ENCODE assay signal across 22 cellular contexts in the genomic region with DNA sequence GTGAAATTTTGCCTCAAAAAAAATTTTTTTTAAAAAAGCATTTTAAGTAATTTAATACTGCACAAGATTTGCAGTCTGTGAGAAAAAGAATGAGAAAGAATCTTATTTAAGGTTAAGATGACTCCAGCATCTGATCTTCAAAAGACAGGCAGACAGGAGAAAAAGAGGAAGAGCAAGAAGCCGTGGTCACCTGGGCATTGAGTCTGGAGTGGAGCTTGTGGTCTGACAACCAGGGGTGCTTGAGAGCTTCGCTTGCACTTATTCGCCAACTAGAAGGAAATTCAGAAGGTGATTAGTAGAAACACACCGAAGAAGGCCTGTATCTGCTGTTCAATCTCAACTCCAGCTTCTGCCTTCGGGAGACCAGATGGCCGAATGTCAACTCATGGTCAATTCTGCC.
"Had no signal": no experiment of that assay in that cellular context is flagged by ENCODE, and none has a peak within 500 bp of the region (broad histone marks: within the 10 kb centered on the region; RNA-seq: fewer than 3 reads in every experiment).

No MANE protein-coding gene starts in this region.

- DNase-seq: activated CD4-positive, alpha-beta T cell treated with anti-CD3 and anti-CD28 coated beads for 4 hours; activated CD8-positive, alpha-beta memory T cell treated with anti-CD3 and anti-CD28 coated beads, Interleukin-2, amount 50 U/mL, for 4 hours; activated CD8-positive, alpha-beta T cell treated with anti-CD3 and anti-CD28 coated beads for 36 hours; activated gamma-delta T cell treated with Interleukin-2 at 50 U/mL for 16 hours; activated naive CD4-positive, alpha-beta T cell treated with anti-CD3 and anti-CD28 coated beads, Interleukin-2, amount 10 ng/mL, durations not matched to agents 7 days and 5 days; activated naive CD8-positive, alpha-beta T cell treated with anti-CD3 and anti-CD28 coated beads for 36 hours; activated T-cell treated with anti-CD3 and anti-CD28 coated beads, Interleukin-2, amount 50 U/mL, for 72 hours; anterior cingulate cortex; cerebellar nuclear complex; Karpas-422; MV-4-11; NCI-H1105 treated with DMSO at 0.1 percent for 48 hours; NCI-H1436 treated with DMSO at 0.1 percent for 48 hours; NCI-H187; NCI-H2081; NCI-H446; NCI-H524; T-helper 1 cell had no signal

- H3K27ac ChIP-seq: SK-N-MC had no signal

- FAIRE-seq: colon had no signal

- ATAC-seq: activated CD4-positive, CD25-positive, alpha-beta regulatory T cell treated with anti-CD3 and anti-CD28 coated beads, Interleukin-2, amount 50 U/mL, for 24 hours; activated CD8-positive, alpha-beta T cell treated with anti-CD3 and anti-CD28 coated beads for 36 hours; activated T-cell treated with anti-CD3 and anti-CD28 coated beads, Interleukin-2, amount 50 U/mL, for 72 hours; Right ventricle myocardium inferior had no signal

- H3K4me3 ChIP-seq: SK-N-MC had no signal
